ENCODE assay signal across 1 cellular context in the genomic region with DNA sequence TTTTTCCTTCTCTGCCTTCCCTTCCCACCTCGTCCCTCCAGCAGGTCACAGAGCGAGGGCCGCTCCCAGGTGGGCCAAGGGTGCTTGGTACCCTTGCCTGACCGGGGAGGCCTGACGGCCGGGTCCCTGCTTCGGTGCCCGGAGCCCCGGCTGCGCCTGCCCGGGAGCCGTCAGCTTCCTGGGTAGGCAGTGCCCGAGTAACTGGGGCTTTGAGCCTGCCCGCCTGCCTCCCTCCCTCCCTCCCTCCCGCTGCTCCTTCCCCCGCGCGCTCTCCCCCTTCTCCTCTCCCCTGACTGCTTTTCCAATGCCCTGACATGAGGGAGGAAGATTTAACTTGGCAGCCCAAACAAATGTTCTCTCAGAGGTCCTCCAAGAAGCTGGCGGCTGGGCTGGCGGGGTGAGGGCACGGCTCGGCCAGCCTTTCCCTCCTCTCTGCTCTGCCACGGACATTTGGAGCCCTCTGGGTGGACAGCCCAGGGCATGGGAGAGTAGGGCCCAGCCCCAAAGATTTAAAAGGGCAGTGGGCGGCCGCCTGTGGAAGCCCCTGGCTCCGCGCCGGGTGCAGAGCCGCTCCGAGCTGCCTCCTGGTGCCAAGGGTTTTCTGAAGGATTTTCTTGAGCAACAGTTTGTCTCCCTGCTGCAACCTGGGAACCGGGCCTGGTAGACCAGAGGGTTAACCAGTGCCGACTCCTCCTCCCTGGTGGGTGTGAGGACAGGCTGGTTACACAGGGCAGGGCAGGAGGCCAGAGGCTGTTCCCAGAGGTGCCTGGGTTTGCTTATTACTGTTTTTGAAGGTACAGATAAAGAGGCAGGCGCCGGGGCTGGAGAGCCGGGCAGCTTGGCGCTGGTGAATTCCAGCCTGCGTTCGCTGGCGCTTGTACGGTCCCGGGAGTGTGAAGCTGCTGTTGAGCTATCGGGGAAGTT.
A peak's percentile ranks its signal among the peaks of the same experiment; 100 is the strongest.
TF ChIP-seq lines count a peak whose summit lies in the region.

No MANE protein-coding gene starts in this region.

TF ChIP-seq in H1, 55 proteins besides CTCF, POLR2A, EP300 and RAD21 (continued from another document):
- TF ChIP-seq SUZ12 (IDR thresholded peaks at IDR 0.05; ENCODE audit: low read length) = no peak
- TF ChIP-seq SIN3A (conservative IDR thresholded peaks at IDR 0.05 in 1 of 2, IDR thresholded peaks at IDR 0.05 in 1 of 2; ENCODE audit: low read depth in 1 of 2, low read length in 2 of 2) = peak in 1 of 2 experiments; percentile 22; a peak in 1 of 4 replicates
- peak; percentile 22 for TF ChIP-seq ASH2L (IDR thresholded peaks at IDR 0.05; ENCODE audit: low read length)
